28 cellular contexts compared by ENCODE assay signal in the genomic region with DNA sequence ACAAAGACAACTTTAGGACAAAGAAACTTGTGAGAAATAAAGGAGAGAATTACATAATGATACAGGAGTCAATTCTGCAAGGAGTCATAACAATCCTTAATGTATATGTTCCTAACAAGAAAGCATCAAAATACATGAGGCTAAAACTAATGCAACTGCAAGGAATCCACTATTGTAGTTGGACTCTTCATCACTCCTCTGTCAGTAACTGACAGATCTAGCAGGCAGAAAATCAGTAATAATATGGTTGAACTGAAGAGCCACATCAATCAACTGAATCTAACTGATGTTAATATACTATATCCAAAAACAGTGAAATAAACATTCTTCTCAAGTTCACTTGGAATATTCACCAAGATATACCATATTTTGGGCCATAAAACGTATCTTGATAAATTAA.
"Had no signal": no experiment of that assay in that cellular context is flagged by ENCODE, and none has a peak within 500 bp of the region (broad histone marks: within the 10 kb centered on the region; RNA-seq: fewer than 3 reads in every experiment).

No MANE protein-coding gene starts in this region.

- H3K27ac Mint-ChIP-seq: stimulated activated effector memory CD8-positive, alpha-beta T cell treated with anti-CD3 and anti-CD28 coated beads, Interleukin-12 subunit alpha, Interleukin-12 subunit beta, amount 100 ng/mL, for 72 hours; stimulated activated memory B cell treated with anti-CD40 and anti-IgM and Interleukin-4, amounts not matched to agents 10 μg/mL and 1 μg/mL and 100 μg/mL, for 72 hours; stimulated activated naive B cell treated with anti-CD40 and anti-IgM and Interleukin-4, amounts not matched to agents 10 μg/mL and 1 μg/mL and 100 μg/mL, for 72 hours; stimulated activated naive CD8-positive, alpha-beta T cell treated with anti-CD3 and anti-CD28 coated beads, Interleukin-15, Interleukin-2, amounts not matched to agents 100 ng/mL and 50 ng/mL, for 24 hours; type B pancreatic cell had no signal

- ATAC-seq: stimulated activated effector memory CD8-positive, alpha-beta T cell treated with anti-CD3 and anti-CD28 coated beads, Interleukin-12 subunit alpha, Interleukin-12 subunit beta, amount 100 ng/mL, for 72 hours; stimulated activated memory B cell treated with anti-CD40 and anti-IgM and Interleukin-4, amounts not matched to agents 10 μg/mL and 1 μg/mL and 100 μg/mL, for 72 hours; stimulated activated naive B cell treated with anti-CD40 and anti-IgM and Interleukin-4, amounts not matched to agents 10 μg/mL and 1 μg/mL and 100 μg/mL, for 72 hours; stimulated activated naive CD8-positive, alpha-beta T cell treated with anti-CD3 and anti-CD28 coated beads, Interleukin-15, amount 100 ng/mL, for 72 hours; stimulated activated naive CD8-positive, alpha-beta T cell treated with anti-CD3 and anti-CD28 coated beads, Interleukin-15, Interleukin-2, amounts not matched to agents 100 U/mL and 50 U/mL, for 24 hours; upper lobe of right lung had no signal

- H3K36me3 Mint-ChIP-seq: stimulated activated effector memory CD8-positive, alpha-beta T cell treated with anti-CD3 and anti-CD28 coated beads, Interleukin-12 subunit alpha, Interleukin-12 subunit beta, amount 100 ng/mL, for 72 hours; stimulated activated memory B cell treated with anti-CD40 and anti-IgM and Interleukin-4, amounts not matched to agents 10 μg/mL and 1 μg/mL and 100 μg/mL, for 72 hours; stimulated activated naive B cell treated with anti-CD40 and anti-IgM and Interleukin-4, amounts not matched to agents 10 μg/mL and 1 μg/mL and 100 μg/mL, for 72 hours had no signal

- H3K27me3 Mint-ChIP-seq: stimulated activated memory B cell treated with anti-CD40 and anti-IgM and Interleukin-4, amounts not matched to agents 10 μg/mL and 1 μg/mL and 100 μg/mL, for 72 hours; stimulated activated naive B cell treated with anti-CD40 and anti-IgM and Interleukin-4, amounts not matched to agents 10 μg/mL and 1 μg/mL and 100 μg/mL, for 72 hours; stimulated activated naive CD8-positive, alpha-beta T cell treated with anti-CD3 and anti-CD28 coated beads, Interleukin-15, amount 100 ng/mL, for 72 hours; stimulated activated naive CD8-positive, alpha-beta T cell treated with anti-CD3 and anti-CD28 coated beads, Interleukin-15, Interleukin-2, amounts not matched to agents 100 ng/mL and 50 ng/mL, for 24 hours; type B pancreatic cell had no signal

- H3K27ac ChIP-seq: stomach, suprapubic skin, testis, thoracic aorta, thyroid gland, tibial artery, tibial nerve, transverse colon, upper lobe of left lung, upper lobe of right lung, uterus, vagina had no signal

- H3K27me3 ChIP-seq: stomach, suprapubic skin, testis, thyroid gland, tibial artery, tibial nerve, transverse colon, upper lobe of left lung, upper lobe of right lung, uterus, vagina had no signal

- H3K4me1 Mint-ChIP-seq: stimulated activated effector memory CD8-positive, alpha-beta T cell treated with anti-CD3 and anti-CD28 coated beads, Interleukin-12 subunit alpha, Interleukin-12 subunit beta, amount 100 ng/mL, for 72 hours; stimulated activated memory B cell treated with anti-CD40 and anti-IgM and Interleukin-4, amounts not matched to agents 10 μg/mL and 1 μg/mL and 100 μg/mL, for 72 hours; stimulated activated naive B cell treated with anti-CD40 and anti-IgM and Interleukin-4, amounts not matched to agents 10 μg/mL and 1 μg/mL and 100 μg/mL, for 72 hours; stimulated activated naive CD8-positive, alpha-beta T cell treated with anti-CD3 and anti-CD28 coated beads, Interleukin-15, amount 100 ng/mL, for 72 hours had no signal

- H3K9me3 ChIP-seq: suprapubic skin, testis, thoracic aorta, thyroid gland, tibial artery, transverse colon, upper lobe of left lung, upper lobe of right lung, uterus, vagina had no signal

- H3K36me3 ChIP-seq: stomach, suprapubic skin, thoracic aorta, thyroid gland, tibial artery, tibial nerve, transverse colon, upper lobe of left lung, upper lobe of right lung, uterus, vagina had no signal

- DNase-seq: stimulated activated CD4-positive, alpha-beta T cell treated with anti-CD3 and anti-CD28 coated beads, Interleukin-2, amount 100 ng/mL, for 48 hours; stimulated activated CD4-positive, alpha-beta T cell treated with anti-CD3 and anti-CD28 coated beads, Interleukin-4, amount 100 ng/mL, for 1 hour; stimulated activated CD4-positive, alpha-beta T cell treated with anti-CD3 and anti-CD28 coated beads, Interleukin-4, amount 100 ng/mL, for 24 hours; stimulated activated CD4-positive, alpha-beta T cell treated with anti-CD3 and anti-CD28 coated beads, Interleukin-4, amount 100 ng/mL, for 4 hours; stimulated activated CD8-positive, alpha-beta memory T cell treated with anti-CD3 and anti-CD28 coated beads, Interleukin-4, amount 100 ng/mL, for 48 hours; stimulated activated naive B cell treated with anti-CD40 and anti-IgM and Interleukin-4, amounts not matched to agents 10 μg/mL and 1 μg/mL and 100 μg/mL, for 72 hours; stimulated activated naive CD4-positive, alpha-beta T cell; stimulated activated naive CD4-positive, alpha-beta T cell treated with Interleukin-2 at 50 U/mL for 16 hours; stimulated activated naive CD8-positive, alpha-beta T cell treated with anti-CD3 and anti-CD28 coated beads, Interleukin-15, amount 100 ng/mL, for 72 hours; stimulated activated naive CD8-positive, alpha-beta T cell treated with anti-CD3 and anti-CD28 coated beads, Interleukin-15, Interleukin-2, amounts not matched to agents 100 U/mL and 50 U/mL, for 24 hours; stomach; substantia nigra; testis; thyroid gland; tibial artery; transverse colon; trophoblast cell; upper lobe of left lung; upper lobe of right lung; uterus had no signal

- H3K9me3 Mint-ChIP-seq: stimulated activated naive CD8-positive, alpha-beta T cell treated with anti-CD3 and anti-CD28 coated beads, Interleukin-15, Interleukin-2, amounts not matched to agents 100 ng/mL and 50 ng/mL, for 24 hours had no signal

- H3K4me3 ChIP-seq: stomach, suprapubic skin, testis, thoracic aorta, thyroid gland, tibial artery, tibial nerve, transverse colon, upper lobe of left lung, upper lobe of right lung, uterus, vagina had no signal

- H3K4me3 Mint-ChIP-seq: stimulated activated effector memory CD8-positive, alpha-beta T cell treated with anti-CD3 and anti-CD28 coated beads, Interleukin-12 subunit alpha, Interleukin-12 subunit beta, amount 100 ng/mL, for 72 hours; stimulated activated memory B cell treated with anti-CD40 and anti-IgM and Interleukin-4, amounts not matched to agents 10 μg/mL and 1 μg/mL and 100 μg/mL, for 72 hours; stimulated activated naive B cell treated with anti-CD40 and anti-IgM and Interleukin-4, amounts not matched to agents 10 μg/mL and 1 μg/mL and 100 μg/mL, for 72 hours; stimulated activated naive CD8-positive, alpha-beta T cell treated with anti-CD3 and anti-CD28 coated beads, Interleukin-15, amount 100 ng/mL, for 72 hours; stimulated activated naive CD8-positive, alpha-beta T cell treated with anti-CD3 and anti-CD28 coated beads, Interleukin-15, Interleukin-2, amounts not matched to agents 100 ng/mL and 50 ng/mL, for 24 hours; type B pancreatic cell had no signal
